1 cellular context compared by ENCODE assay signal in genomic region chr4:169660929-169661328, GRCh38.
TF ChIP-seq lines count a peak whose summit lies in the region.

No MANE protein-coding gene starts in this region.

TF ChIP-seq in HepG2, 621 proteins besides CTCF, POLR2A, EP300 and RAD21:
- TF ChIP-seq ZNF503 (CRISPR knock-in tag; IDR thresholded peaks at IDR 0.05), result no peak
- TF ChIP-seq ZNF496 (CRISPR knock-in tag; IDR thresholded peaks at IDR 0.05; ENCODE audit: insufficient replicate concordance), result no peak
- TF ChIP-seq YEATS4 (CRISPR knock-in tag; IDR thresholded peaks at IDR 0.05; ENCODE audit: borderline replicate concordance), result no peak
- no peak for TF ChIP-seq UBTF (CRISPR knock-in tag; IDR thresholded peaks at IDR 0.05)
- TF ChIP-seq MAFK (conservative IDR thresholded peaks at IDR 0.05 in 1 of 2, IDR thresholded peaks at IDR 0.05 in 1 of 2; ENCODE audit: low read length in 2 of 2), result no peak
- TF ChIP-seq E2F1 (CRISPR knock-in tag; IDR thresholded peaks at IDR 0.05), result no peak
- TF ChIP-seq ZFP36 (IDR thresholded peaks at IDR 0.05; ENCODE audit: borderline replicate concordance, low read depth, low read length, partially characterized antibody), result no peak
- no peak for TF ChIP-seq MED13 (CRISPR knock-in tag; IDR thresholded peaks at IDR 0.05)
- TF ChIP-seq DDIT3 (CRISPR knock-in tag; IDR thresholded peaks at IDR 0.05), result no peak
- TF ChIP-seq PLRG1 (conservative IDR thresholded peaks at IDR 0.05), result no peak
- no peak for TF ChIP-seq RNF219 (CRISPR knock-in tag; IDR thresholded peaks at IDR 0.05)
TF ChIP-seq in HepG2: peak in this region for 0.
